Comparison of ENCODE assay signal across 9 cellular contexts in genomic region chr11:95147364-95147905, GRCh38. TPM values are rescaled to one million over a fixed set of nuclear protein-coding genes. Genes with fewer than 3 reads are reported as not detected.
DNase-seq lines count a peak whose midpoint lies in the region; ATAC-seq, FAIRE-seq and TF ChIP-seq lines count a peak whose summit lies in the region.
"Had no signal": no experiment of that assay in that cellular context is flagged by ENCODE, and none has a peak within 500 bp of the region (broad histone marks: within the 10 kb centered on the region; RNA-seq: fewer than 3 reads in every experiment).

No MANE protein-coding gene starts in this region.

- peaks cover 16% of the 10 kb centered on the region for H3K23me2 ChIP-seq in H9 (ENCODE audit: insufficient read length, low read depth, low read length, poor library complexity, severe bottlenecking)

- H3K79me2 ChIP-seq in H9 (ENCODE audit: insufficient read depth, low read length), result no peaks in the 10 kb centered on the region

- peaks cover 89% of the 10 kb centered on the region for H3K27me3 Mint-ChIP-seq in H9 (ENCODE audit: low read depth)

- no peak overlapping the region for H2AFZ ChIP-seq in H9 (ENCODE audit: low read length)

- H2BK120ac ChIP-seq in H9 (ENCODE audit: low read depth, low read length, poor library complexity, severe bottlenecking), result no peak overlapping the region

- no peak overlapping the region for H3K4me3 Mint-ChIP-seq in H9

- H3K4me1 ChIP-seq in muscle layer of duodenum (ENCODE audit: control insufficient read depth in 1 of 2, insufficient read depth in 2 of 2, low read length in 2 of 2) (peaks cover 10 to 29% of the 10 kb centered on the region in 2 donors), H9 (ENCODE audit: insufficient read depth, low read length) (no peaks in the 10 kb centered on the region)

- no peak overlapping the region for H3K9ac ChIP-seq in H9 (ENCODE audit: extremely low read depth, insufficient read length, low read length)

- DNase-seq in MG63 (peak; percentile 85), bronchial epithelial cell (ENCODE audit: low read depth) (peak; percentile 91), mesenteric fat pad (ENCODE audit: low spot score) (no peak), H9 (no peak)

- H3K56ac ChIP-seq in H9 (ENCODE audit: insufficient read length, low read depth, low read length), result no peak overlapping the region

- no peak overlapping the region for H2AK5ac ChIP-seq in H9 (ENCODE audit: insufficient read length, low read length)

- H3K27me3 ChIP-seq in MG63 (no peaks in the 10 kb centered on the region), bronchial epithelial cell (ENCODE audit: control insufficient read depth, insufficient read depth, low read length) (no peaks in the 10 kb centered on the region), muscle layer of duodenum (ENCODE audit: low read depth, low read length) (no peaks in the 10 kb centered on the region), H9 (ENCODE audit: insufficient read depth, low read length) (peaks cover 27% of the 10 kb centered on the region)

- H2BK12ac ChIP-seq in H9 (ENCODE audit: insufficient read length, low read depth, low read length), result no peak overlapping the region

- no peak overlapping the region for H3K4me2 ChIP-seq in H9 (ENCODE audit: insufficient read depth, insufficient read length, low read length)

- H3K27ac Mint-ChIP-seq in H9, result no peak overlapping the region

- FAIRE-seq in bronchial epithelial cell (lab: Jason Lieb, UNC), result peak; percentile 32
- FAIRE-seq: GM12878 had no signal

- no peak overlapping the region for H3T11ph ChIP-seq in H9 (ENCODE audit: low read length)

- H3K79me1 ChIP-seq in H9 (ENCODE audit: insufficient read depth, low read depth, low read length, poor library complexity, severe bottlenecking), result no peaks in the 10 kb centered on the region

- H3K27ac ChIP-seq in C4-2B (peak overlapping the region; percentile 49; the same call in 1 of the 2 replicates), muscle layer of duodenum (ENCODE audit: low read length) (peak overlapping the region; percentile 10), H9 (ENCODE audit: insufficient read length, low read depth, low read length) (no peak overlapping the region)

- ATAC-seq in HG02798 (IDR thresholded peaks at IDR 0.05; ENCODE audit: poor library complexity, unreplicated experiment) (no peak), HG03280 (IDR thresholded peaks at IDR 0.05; ENCODE audit: unreplicated experiment) (no peak)
- ATAC-seq: GM12878 had no signal

- peaks cover 7 to 10% of the 10 kb centered on the region in 2 experiments for H3K4me1 Mint-ChIP-seq in H9

- H3K4me3 ChIP-seq in MG63 (no peak overlapping the region), bronchial epithelial cell (ENCODE audit: low read depth, low read length) (no peak overlapping the region), muscle layer of duodenum (ENCODE audit: low read depth in 1 of 2, low read length in 2 of 2) (no peak overlapping the region)
- H3K4me3 ChIP-seq: GM12878 had no signal

- no CpG with 5 or more reads among the region's 4 CpGs for WGBS in H9 (ENCODE audit: extremely low coverage, insufficient read length, low lambda C conversion rate)

- H3K23ac ChIP-seq in H9 (ENCODE audit: insufficient read length, low read depth, low read length), result no peak overlapping the region

- no peaks in the 10 kb centered on the region for H4K20me1 ChIP-seq in H9 (ENCODE audit: control insufficient read depth, insufficient read depth, insufficient read length)

- no peak overlapping the region for H3K18ac ChIP-seq in H9 (ENCODE audit: insufficient read length, low read depth, low read length)

- no peak overlapping the region for H2BK5ac ChIP-seq in H9 (ENCODE audit: insufficient read length, low read length)

- H3K9me3 Mint-ChIP-seq in H9, result no peaks in the 10 kb centered on the region; a peak in 1 of 5 replicates

- H3K9me3 ChIP-seq in MG63 (no peaks in the 10 kb centered on the region), muscle layer of duodenum (ENCODE audit: control insufficient read depth in 1 of 2, low read length in 2 of 2) (no peaks in the 10 kb centered on the region), H9 (ENCODE audit: control insufficient read depth, low read depth, low read length) (peaks cover 4% of the 10 kb centered on the region)

- H2BK15ac ChIP-seq in H9 (ENCODE audit: low read depth, low read length), result no peak overlapping the region

- no peak overlapping the region for H3K14ac ChIP-seq in H9 (ENCODE audit: insufficient read depth, low read length)

- 0 out of 7 replicates have a peak, but pooled peaks cover 0 to 2% (median 0%) of the 10 kb centered on the region in 3 experiments for H3K36me3 Mint-ChIP-seq in H9 (ENCODE audit: insufficient read depth in 1 of 3, low read depth in 3 of 3)

- no peak overlapping the region for H3K4ac ChIP-seq in H9 (ENCODE audit: low read depth, low read length)

- no peak for TF ChIP-seq CTCF in C4-2B (conservative IDR thresholded peaks at IDR 0.05)
- no peak for TF ChIP-seq CTCF in bronchial epithelial cell (IDR thresholded peaks at IDR 0.05; ENCODE audit: insufficient read depth, low read length, severe bottlenecking)
- TF ChIP-seq CTCF in H9 (conservative IDR thresholded peaks at IDR 0.05), result no peak

- H4K8ac ChIP-seq in H9 (replicated peaks; ENCODE audit: insufficient read length, low read depth, low read length), result no peak overlapping the region

- no peak overlapping the region for H4K91ac ChIP-seq in H9 (ENCODE audit: insufficient read length, low read depth, low read length)

- H4K5ac ChIP-seq in H9 (ENCODE audit: insufficient read length, low read depth, low read length), result no peak overlapping the region

- H3K36me3 ChIP-seq in MG63 (no peaks in the 10 kb centered on the region; the same call in 1 of the 2 replicates), bronchial epithelial cell (ENCODE audit: control insufficient read depth, insufficient read depth, low read length) (no peaks in the 10 kb centered on the region), muscle layer of duodenum (ENCODE audit: control insufficient read depth in 1 of 2, insufficient read depth in 2 of 2, low read length in 2 of 2) (no peaks in the 10 kb centered on the region)

- H2BK20ac ChIP-seq in H9 (ENCODE audit: low read depth, low read length, poor library complexity, severe bottlenecking), result no peak overlapping the region

RNA-seq across cellular contexts. Expression of gene ENDOD1, which starts 57.8 kb away (rescaled TPM):
- total RNA-seq in MG63 (2014; rRNA removed; shearing (Covaris generic); ENCODE audit: low replicate concordance), result 5.4 and 6.4 TPM in 2 replicates
- 41.1 and 44.8 TPM in 2 replicates for total RNA-seq in bronchial epithelial cell
- 16.8 TPM for total RNA-seq in mesenteric fat pad
- total RNA-seq in H9 (2021), result 0.87 and 1.1 TPM in 2 replicates

Comparison
In these comparisons a context has a peak if more than half of its experiments do, and no peak if none do; other contexts are left out.
1. DNase-seq: peak in MG63 (single experiment) and bronchial epithelial cell (single experiment); none in mesenteric fat pad (single experiment) and H9 (single experiment).